25 cellular contexts compared by ENCODE assay signal in genomic region chr7:29372351-29372931, GRCh38.
DNase-seq lines count a peak whose midpoint lies in the region; ATAC-seq and TF ChIP-seq lines count a peak whose summit lies in the region.
"Had no signal": no experiment of that assay in that cellular context is flagged by ENCODE, and none has a peak within 500 bp of the region (broad histone marks: within the 10 kb centered on the region; RNA-seq: fewer than 3 reads in every experiment).

No MANE protein-coding gene starts in this region.

- no peak overlapping the region for H3K4me3 ChIP-seq in osteoblast (ENCODE audit: insufficient read depth, low read length)

- DNase-seq in NOMO-1 treated with DMSO at 0.1 percent for 48 hours (lab: John Stamatoyannopoulos, UW; ENCODE audit: unreplicated experiment): peak; percentile 43
- DNase-seq in NOMO-1 treated with dmso at 0.1 percent for 144 hours (lab: John Stamatoyannopoulos, UW; ENCODE audit: unreplicated experiment): no peak
- peak; percentile 13 for DNase-seq in fibroblast of gingiva (ENCODE audit: low read depth)
- peak; percentile 58 for DNase-seq in osteoblast (ENCODE audit: insufficient read length, low spot score, missing footprints)
- DNase-seq in activated CD8-positive, alpha-beta memory T cell treated with anti-CD3 and anti-CD28 coated beads for 24 hours: no peak
- DNase-seq in progenitor cell of endocrine pancreas (ENCODE audit: low spot score, unreplicated experiment): no peak
- DNase-seq in stimulated activated effector memory CD8-positive, alpha-beta T cell treated with anti-CD3 and anti-CD28 coated beads, Interleukin-12 subunit alpha, Interleukin-12 subunit beta, amount 100 ng/mL, for 72 hours (ENCODE audit: low spot score in 2 of 2): no peak
- DNase-seq: AML-193; C1 segment of cervical spinal cord; CD8-positive, alpha-beta memory T cell; DMS53; GDM1; GOT3; HCEC 1CT; MV-4-11; NCI-H1105 treated with DMSO at 0.1 percent for 48 hours; NCI-H2029 treated with DMSO at 0.1 percent for 48 hours; NCI-H345; NCI-H524; NCI-H82; SHP77; SK-N-SH had no signal

- H4K20me1 ChIP-seq in osteoblast (ENCODE audit: insufficient read depth, low read length): no peaks in the 10 kb centered on the region

- no peaks in the 10 kb centered on the region for H3K27me3 ChIP-seq in osteoblast (ENCODE audit: insufficient read depth, low read length)

- no peak overlapping the region for H2AFZ ChIP-seq in osteoblast (ENCODE audit: low read length)

- no peak overlapping the region for H3K27ac ChIP-seq in osteoblast (ENCODE audit: low read depth, low read length)
- H3K27ac ChIP-seq: 22Rv1 had no signal

- no peaks in the 10 kb centered on the region for H3K9me3 ChIP-seq in osteoblast (ENCODE audit: low read depth, low read length)
- H3K9me3 ChIP-seq: SK-N-SH had no signal

- no peak for ATAC-seq in HG02798 (IDR thresholded peaks at IDR 0.05; ENCODE audit: poor library complexity, unreplicated experiment)
- no peak for ATAC-seq in stimulated activated effector memory CD8-positive, alpha-beta T cell treated with anti-CD3 and anti-CD28 coated beads, Interleukin-12 subunit alpha, Interleukin-12 subunit beta, amount 100 ng/mL, for 72 hours

- no peaks in the 10 kb centered on the region for H3K27me3 Mint-ChIP-seq in progenitor cell of endocrine pancreas
- H3K27me3 Mint-ChIP-seq: IgD-negative memory B cell had no signal

- no peaks in the 10 kb centered on the region for H3K36me3 ChIP-seq in osteoblast (ENCODE audit: insufficient read depth, low read length)

- no peak for TF ChIP-seq CTCF in osteoblast (IDR thresholded peaks at IDR 0.05; ENCODE audit: extremely low read depth, low read depth, low read length)
- TF ChIP-seq CTCF in progenitor cell of endocrine pancreas (IDR thresholded peaks at IDR 0.05; ENCODE audit: unreplicated experiment): no peak

- no peaks in the 10 kb centered on the region for H3K9me3 Mint-ChIP-seq in progenitor cell of endocrine pancreas (ENCODE audit: low read depth)
- no peaks in the 10 kb centered on the region for H3K9me3 Mint-ChIP-seq in stimulated activated effector memory CD8-positive, alpha-beta T cell treated with anti-CD3 and anti-CD28 coated beads, Interleukin-12 subunit alpha, Interleukin-12 subunit beta, amount 100 ng/mL, for 72 hours
- H3K9me3 Mint-ChIP-seq: CD8-positive, alpha-beta memory T cell; IgD-negative memory B cell had no signal

- peaks cover 35% of the 10 kb centered on the region for H3K4me1 Mint-ChIP-seq in progenitor cell of endocrine pancreas (ENCODE audit: low read depth)
- H3K4me1 Mint-ChIP-seq in stimulated activated effector memory CD8-positive, alpha-beta T cell treated with anti-CD3 and anti-CD28 coated beads, Interleukin-12 subunit alpha, Interleukin-12 subunit beta, amount 100 ng/mL, for 72 hours: peaks cover 8% of the 10 kb centered on the region
- H3K4me1 Mint-ChIP-seq: IgD-negative memory B cell had no signal

- no peak overlapping the region for H3K4me2 ChIP-seq in osteoblast (ENCODE audit: insufficient read depth, low read length)
- H3K4me2 ChIP-seq: SK-N-SH had no signal

- H3K4me1 ChIP-seq in osteoblast (ENCODE audit: insufficient read depth, low read length): no peaks in the 10 kb centered on the region

- H3K36me3 Mint-ChIP-seq in progenitor cell of endocrine pancreas (ENCODE audit: insufficient read depth): peaks cover 3% of the 10 kb centered on the region
- H3K36me3 Mint-ChIP-seq in stimulated activated effector memory CD8-positive, alpha-beta T cell treated with anti-CD3 and anti-CD28 coated beads, Interleukin-12 subunit alpha, Interleukin-12 subunit beta, amount 100 ng/mL, for 72 hours: peaks cover 4% of the 10 kb centered on the region
- H3K36me3 Mint-ChIP-seq: IgD-negative memory B cell had no signal

- no peak overlapping the region for H3K27ac Mint-ChIP-seq in progenitor cell of endocrine pancreas
- no peak overlapping the region for H3K27ac Mint-ChIP-seq in stimulated activated effector memory CD8-positive, alpha-beta T cell treated with anti-CD3 and anti-CD28 coated beads, Interleukin-12 subunit alpha, Interleukin-12 subunit beta, amount 100 ng/mL, for 72 hours
- H3K27ac Mint-ChIP-seq: CD8-positive, alpha-beta memory T cell; IgD-negative memory B cell had no signal

- H3K79me2 ChIP-seq in osteoblast (ENCODE audit: insufficient read depth, low read length): no peaks in the 10 kb centered on the region

- H3K4me3 Mint-ChIP-seq in progenitor cell of endocrine pancreas (ENCODE audit: low read depth): no peak overlapping the region
- H3K4me3 Mint-ChIP-seq in stimulated activated effector memory CD8-positive, alpha-beta T cell treated with anti-CD3 and anti-CD28 coated beads, Interleukin-12 subunit alpha, Interleukin-12 subunit beta, amount 100 ng/mL, for 72 hours: no peak overlapping the region
- H3K4me3 Mint-ChIP-seq: CD8-positive, alpha-beta memory T cell; IgD-negative memory B cell had no signal

Comparison
In these comparisons a context has a peak if more than half of its experiments do, and no peak if none do; other contexts are left out.
1. DNase-seq: peak in NOMO-1 treated with DMSO at 0.1 percent for 48 hours (single experiment), fibroblast of gingiva (single experiment) and osteoblast (single experiment); none in NOMO-1 treated with dmso at 0.1 percent for 144 hours (single experiment), activated CD8-positive, alpha-beta memory T cell treated with anti-CD3 and anti-CD28 coated beads for 24 hours (single experiment), progenitor cell of endocrine pancreas (single experiment) and stimulated activated effector memory CD8-positive, alpha-beta T cell treated with anti-CD3 and anti-CD28 coated beads, Interleukin-12 subunit alpha, Interleukin-12 subunit beta, amount 100 ng/mL, for 72 hours (0 of 2).